ENCODE assay signal across 8 cellular contexts in genomic region chr20:17614176-17614811, GRCh38. TPM values are rescaled to one million over a fixed set of nuclear protein-coding genes. Genes with fewer than 3 reads are reported as not detected.
A peak's percentile ranks its signal among the peaks of the same experiment; 100 is the strongest.
DNase-seq lines count a peak whose midpoint lies in the region; ATAC-seq lines count a peak whose summit lies in the region.

No MANE protein-coding gene starts in this region.

- H3K4me3 Mint-ChIP-seq in activated CD4-positive, alpha-beta memory T cell treated with anti-CD3 and anti-CD28 coated beads for 36 hours = no peak overlapping the region

- no peaks in the 10 kb centered on the region for H3K36me3 Mint-ChIP-seq in activated CD4-positive, alpha-beta memory T cell treated with anti-CD3 and anti-CD28 coated beads for 36 hours

- ATAC-seq in GM21360 (IDR thresholded peaks at IDR 0.05; ENCODE audit: unreplicated experiment) = no peak

- H3K4me1 Mint-ChIP-seq in activated CD4-positive, alpha-beta memory T cell treated with anti-CD3 and anti-CD28 coated beads for 36 hours (ENCODE audit: low read depth) = peaks cover 34% of the 10 kb centered on the region

- POLR2A ChIA-PET in activated CD4-positive, alpha-beta memory T cell treated with anti-CD3 and anti-CD28 coated beads for 36 hours (lab: Charles Lee) = no interaction called here

- CTCF ChIA-PET in activated CD4-positive, alpha-beta memory T cell treated with anti-CD3 and anti-CD28 coated beads for 36 hours (lab: Charles Lee) = interaction anchor here (0.9 to 2.4 kb wide), 4 partner anchors 68 to 109 kb away, joined by 3 to 18 read pairs (median 4); partner anchors contain the start of gene RRBP1

- H3K27ac ChIP-seq in substantia nigra (ENCODE audit: low read depth, low read length, poor library complexity, severe bottlenecking) = peak overlapping the region; percentile 26

- intact Hi-C loops in activated CD4-positive, alpha-beta memory T cell treated with anti-CD3 and anti-CD28 coated beads for 36 hours (cut with micrococcal nuclease) = loop anchor here (5.0 kb wide), 1 partner anchor 378 kb away; no protein-coding TSS in a partner anchor

- DNase-seq in NCI-H1694 (lab: John Stamatoyannopoulos, UW) = peak; percentile 10
- DNase-seq in NCI-H1694 treated with DMSO at 0.1 percent for 48 hours (lab: John Stamatoyannopoulos, UW) = no peak
- DNase-seq in activated CD4-positive, alpha-beta memory T cell treated with anti-CD3 and anti-CD28 coated beads for 36 hours = peak; percentile 8
- peak; percentile 72 for DNase-seq in hepatic stellate cell (ENCODE audit: low spot score)
- DNase-seq in substantia nigra (lab: John Stamatoyannopoulos, UW) = no peak
- DNase-seq in hippocampal formation (lab: John Stamatoyannopoulos, UW) = no peak
- DNase-seq in LoVo (ENCODE audit: low spot score) = no peak

- no peak overlapping the region for H3K27ac Mint-ChIP-seq in activated CD4-positive, alpha-beta memory T cell treated with anti-CD3 and anti-CD28 coated beads for 36 hours

- no peaks in the 10 kb centered on the region for H3K9me3 Mint-ChIP-seq in activated CD4-positive, alpha-beta memory T cell treated with anti-CD3 and anti-CD28 coated beads for 36 hours

- H3K27me3 Mint-ChIP-seq in activated CD4-positive, alpha-beta memory T cell treated with anti-CD3 and anti-CD28 coated beads for 36 hours = no peaks in the 10 kb centered on the region

RNA-seq across cellular contexts. Expression of gene DSTN, which starts 44.4 kb away (rescaled TPM):
- total RNA-seq in activated CD4-positive, alpha-beta memory T cell treated with anti-CD3 and anti-CD28 coated beads for 36 hours = 10 to 100 TPM; 91.2 to 94.3 TPM

Comparison
In these comparisons a context has a peak if more than half of its experiments do, and no peak if none do; other contexts are left out.
1. DNase-seq: peak in NCI-H1694 (single experiment), activated CD4-positive, alpha-beta memory T cell treated with anti-CD3 and anti-CD28 coated beads for 36 hours (single experiment) and hepatic stellate cell (single experiment); none in NCI-H1694 treated with DMSO at 0.1 percent for 48 hours (single experiment), substantia nigra (0 of 49), hippocampal formation (0 of 2) and LoVo (single experiment).